8 cellular contexts compared by ENCODE assay signal in the genomic region with DNA sequence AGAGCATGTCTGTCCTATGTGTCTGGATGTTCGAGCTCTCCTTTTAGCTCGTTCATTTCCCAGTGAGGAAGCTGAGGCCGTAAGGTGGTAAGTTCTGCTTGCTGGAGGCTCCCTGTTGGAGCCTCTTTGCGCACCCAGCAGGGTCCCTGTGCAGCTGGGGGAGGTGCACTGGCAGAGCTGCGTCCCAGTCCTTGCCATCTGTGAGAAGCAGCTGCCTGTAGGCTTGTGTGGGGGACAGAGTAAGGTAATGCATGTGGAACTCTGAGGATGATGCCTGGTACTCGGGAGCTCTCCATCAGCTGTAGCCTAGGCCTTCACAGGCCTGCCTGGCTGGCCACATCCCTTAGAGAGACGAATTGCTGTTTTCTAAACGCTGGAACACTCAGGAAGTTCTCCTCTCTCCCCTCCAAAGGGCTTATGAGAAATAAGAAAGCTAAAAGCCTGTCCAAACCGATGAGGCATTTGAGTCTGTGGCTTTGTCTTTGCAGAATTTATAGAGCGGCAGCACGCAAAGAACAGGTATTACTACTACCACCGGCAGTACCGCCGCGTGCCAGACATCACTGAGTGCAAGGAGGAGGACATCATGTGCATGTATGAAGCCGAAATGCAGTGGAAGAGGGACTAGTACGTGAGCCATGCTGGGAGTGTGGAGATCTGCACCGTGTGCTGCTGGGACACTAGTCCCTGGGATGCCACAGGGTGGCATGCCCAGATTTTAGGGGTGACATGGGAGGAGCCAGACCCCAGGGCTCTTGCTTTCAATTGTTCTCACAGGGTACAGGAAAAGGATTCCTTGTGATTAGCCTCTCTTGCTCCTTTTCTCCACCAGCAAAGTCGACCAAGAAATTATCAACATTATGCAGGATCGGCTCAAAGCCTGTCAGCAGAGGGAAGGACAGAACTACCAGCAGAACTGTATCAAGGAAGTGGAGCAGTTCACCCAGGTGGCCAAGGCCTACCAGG. TPM values are rescaled to one million over a fixed set of nuclear protein-coding genes. Genes with fewer than 3 reads are reported as not detected.
DNase-seq lines count a peak whose midpoint lies in the region; ATAC-seq and TF ChIP-seq lines count a peak whose summit lies in the region.

No MANE protein-coding gene starts in this region.

- H3K9me3 ChIP-seq in IMR-90 (ENCODE audit: control insufficient read depth, insufficient read depth, low read length) (no peaks in the 10 kb centered on the region), osteoblast (ENCODE audit: low read depth, low read length) (no peaks in the 10 kb centered on the region), aorta (ENCODE audit: control insufficient read depth, low read length) (no peaks in the 10 kb centered on the region)

- DNase-seq in DMS 273 treated with DMSO at 0.1 percent for 48 hours (lab: John Stamatoyannopoulos, UW) (peak; percentile 95), IMR-90 (peak; percentile 50), choroid plexus epithelial cell (ENCODE audit: low read depth) (peak; percentile 45), osteoblast (ENCODE audit: insufficient read length, low spot score, missing footprints) (peak; percentile 75), A172 (ENCODE audit: low spot score) (no peak), aorta (no peak)

- ATAC-seq in IMR-90 (ENCODE audit: low read depth), result peak; percentile 1; the same call in 1 of the 2 replicates
- peak; percentile 33 for ATAC-seq in SK-N-SH treated with all-trans-retinoic acid at 6 μM for 48 hours
- no peak for ATAC-seq in HG02870 (IDR thresholded peaks at IDR 0.05; ENCODE audit: unreplicated experiment)
- ATAC-seq in aorta (ENCODE audit: low FRiP score), result no peak

- H3K4me1 ChIP-seq in IMR-90 (ENCODE audit: control insufficient read depth, insufficient read depth, low read length) (peaks cover 12% of the 10 kb centered on the region), osteoblast (ENCODE audit: insufficient read depth, low read length) (peaks cover 26% of the 10 kb centered on the region), aorta (ENCODE audit: control insufficient read depth in 1 of 2, insufficient read depth in 2 of 2, low read length in 2 of 2) (no peaks in the 10 kb centered on the region)

- H2AK9ac ChIP-seq in IMR-90 (replicated peaks; ENCODE audit: low read depth, low read length, poor library complexity), result peak overlapping the region; percentile 83

- intact Hi-C loops in IMR-90 (cut with micrococcal nuclease) (no loop called here), aorta (cut with DNase I) (no loop called here)

- no peak overlapping the region for H3K18ac ChIP-seq in IMR-90 (ENCODE audit: low read depth, low read length)

- H3K9me1 ChIP-seq in IMR-90 (ENCODE audit: insufficient read depth, low read length), result 0 out of 2 replicates have a peak, but pooled peaks cover 8% of the 10 kb centered on the region

- POLR2A ChIA-PET in IMR-90 (lab: Charles Lee; ENCODE audit: unreplicated experiment), result no interaction called here

- no peak overlapping the region for H4K91ac ChIP-seq in IMR-90 (ENCODE audit: insufficient read depth, low read depth, low read length)

- H3K4me3 ChIP-seq in IMR-90 (ENCODE audit: insufficient read depth, low read depth, low read length) (peak overlapping the region; percentile 0; the same call in 1 of the 2 replicates), choroid plexus epithelial cell (ENCODE audit: low read depth, low read length) (peak overlapping the region; percentile 92), osteoblast (ENCODE audit: insufficient read depth, low read length) (peak overlapping the region; percentile 93), aorta (ENCODE audit: low read length in 2 of 2) (no peak overlapping the region)

- no peak overlapping the region for H2BK120ac ChIP-seq in IMR-90 (ENCODE audit: low read depth, low read length)

- TF ChIP-seq RAD21 in IMR-90 (IDR thresholded peaks at IDR 0.05; ENCODE audit: low read length), result no peak

- no peak for TF ChIP-seq CTCF in IMR-90 (conservative IDR thresholded peaks at IDR 0.05; ENCODE audit: low read depth, low read length)
- no peak for TF ChIP-seq CTCF in choroid plexus epithelial cell (conservative IDR thresholded peaks at IDR 0.05; ENCODE audit: low read depth, low read length)
- TF ChIP-seq CTCF in osteoblast (IDR thresholded peaks at IDR 0.05; ENCODE audit: extremely low read depth, low read depth, low read length), result no peak

- H3K79me1 ChIP-seq in IMR-90 (ENCODE audit: low read depth in 1 of 2, low read length in 2 of 2), result peaks cover 3 to 44% of the 10 kb centered on the region in 2 experiments

- H3K36me3 ChIP-seq in IMR-90 (ENCODE audit: control insufficient read depth, insufficient read depth, low read length) (peaks cover 27% of the 10 kb centered on the region), osteoblast (ENCODE audit: insufficient read depth, low read length) (peaks cover 28% of the 10 kb centered on the region), aorta (ENCODE audit: control insufficient read depth in 1 of 2, insufficient read depth in 2 of 2, low read length in 1 of 2) (peaks cover 0 to 4% of the 10 kb centered on the region in 2 donors)

- H3K14ac ChIP-seq in IMR-90 (replicated peaks; ENCODE audit: low read depth, low read length), result no peak overlapping the region

- H3K56ac ChIP-seq in IMR-90 (ENCODE audit: extremely low read depth, insufficient read depth, low read length), result no peak overlapping the region

- H3K27ac ChIP-seq in IMR-90 (ENCODE audit: insufficient read depth, low read length) (no peak overlapping the region), osteoblast (ENCODE audit: low read depth, low read length) (no peak overlapping the region), aorta (ENCODE audit: low read depth in 1 of 2, low read length in 2 of 2) (no peak overlapping the region)

- WGBS in IMR-90 (ENCODE audit: extremely low coverage in 2 of 2, insufficient read length in 1 of 2), 2 experiments, result 54% methylated on average over 2 of the region's 20 CpGs; no CpG with 5 or more reads in 1 of the 2 experiments
- WGBS in aorta, 2 donors, result 61% methylated on average over 20 of the region's 20 CpGs

- H3K27me3 ChIP-seq in IMR-90 (ENCODE audit: control insufficient read depth, insufficient read depth, low read length) (no peaks in the 10 kb centered on the region), osteoblast (ENCODE audit: insufficient read depth, low read length) (no peaks in the 10 kb centered on the region), aorta (ENCODE audit: control insufficient read depth in 1 of 2, insufficient read depth in 2 of 2, low read length in 1 of 2) (peaks cover 0 to 2% of the 10 kb centered on the region in 2 donors)

- H3K9ac ChIP-seq in IMR-90 (ENCODE audit: low read depth, low read length), result peak overlapping the region; percentile 98

- H2BK15ac ChIP-seq in IMR-90 (ENCODE audit: low read depth, low read length), result no peak overlapping the region

- H2BK20ac ChIP-seq in IMR-90 (ENCODE audit: low read depth, low read length), result no peak overlapping the region

- dilution Hi-C loops in IMR-90 (cut with HindIII; ENCODE audit: low sequenced_read_pairs, unreplicated experiment), result no loop called here

- no peak overlapping the region for H3K4ac ChIP-seq in IMR-90 (ENCODE audit: low read depth, low read length)

- peak overlapping the region; percentile 80 for H3K23ac ChIP-seq in IMR-90 (ENCODE audit: low read depth, low read length)

- peak; percentile 64 for TF ChIP-seq POLR2A in IMR-90 (IDR thresholded peaks at IDR 0.05; ENCODE audit: low read depth, low read length)

- H2AK5ac ChIP-seq in IMR-90 (ENCODE audit: low read depth, low read length), result no peak overlapping the region

- H2BK5ac ChIP-seq in IMR-90 (ENCODE audit: low read depth, low read length, poor library complexity, severe bottlenecking), result no peak overlapping the region

- H2AFZ ChIP-seq in IMR-90 (replicated peaks; ENCODE audit: low read length, poor library complexity) (peak overlapping the region; percentile 63), osteoblast (ENCODE audit: low read length) (no peak overlapping the region)

- CTCF ChIA-PET in IMR-90 (lab: Yijun Ruan, JAX), result interaction anchor here (0.7 kb wide), 1 partner anchor 9 kb away, joined by 3 read pairs; no protein-coding TSS in a partner anchor

- peaks cover 54% of the 10 kb centered on the region for H3K79me2 ChIP-seq in osteoblast (ENCODE audit: insufficient read depth, low read length)

- H4K5ac ChIP-seq in IMR-90 (ENCODE audit: low read depth, low read length), result peak overlapping the region; percentile 24; the same call in 1 of the 2 replicates

- BruUV-seq in IMR-90 (replicated peaks; lab: Mats Ljungman, UMichigan), result no TSS peak

- in situ Hi-C loops in IMR-90 (cut with MboI; ENCODE audit: low sequenced_read_pairs), result no loop called here

- peak overlapping the region in 1 of 2 experiments; percentile 29; a peak in 1 of 4 replicates for H4K8ac ChIP-seq in IMR-90 (ENCODE audit: low read depth in 2 of 2, low read length in 2 of 2)

- H4K20me1 ChIP-seq in IMR-90 (ENCODE audit: insufficient read depth, low read length), result peaks cover 43% of the 10 kb centered on the region
- peaks cover 38% of the 10 kb centered on the region for H4K20me1 ChIP-seq in osteoblast (ENCODE audit: insufficient read depth, low read length)

- peak overlapping the region; percentile 94 for H3K4me2 ChIP-seq in IMR-90 (ENCODE audit: low read depth, low read length)
- H3K4me2 ChIP-seq in osteoblast (ENCODE audit: insufficient read depth, low read length), result peak overlapping the region; percentile 80

RNA-seq across cellular contexts. Expression of a gene that starts 1.6 kb away (rescaled TPM):
- total RNA-seq in IMR-90 (2012; rRNA removed) (189 and 194 TPM in 2 replicates), osteoblast (82.8 and 109 TPM in 2 replicates), aorta (10 to 100 TPM; 80.5 to 88.1 TPM)
- polyA plus RNA-seq in IMR-90 (2012; rRNA removed) (220 and 287 TPM in 2 replicates), aorta (100 to 1,000 TPM; 178 to 268 TPM)
- polyA plus RNA-seq in IMR-90 (2012; cell fraction: cytosol; rRNA removed), result 306 and 488 TPM in 2 replicates
- polyA plus RNA-seq in IMR-90 (2012; cell fraction: nucleus; rRNA removed; ENCODE audit: low replicate concordance), result 94.6 and 127 TPM in 2 replicates
- 367 and 415 TPM in 2 replicates for total RNA-seq in A172 (2014; rRNA removed; shearing (Covaris generic))

RNA-seq across cellular contexts. Expression of a gene that starts 3.7 kb away (rescaled TPM):
- total RNA-seq in IMR-90 (2012; rRNA removed) (2,703 and 2,852 TPM in 2 replicates), osteoblast (1,815 and 2,359 TPM in 2 replicates), aorta (1,000 to 10,000 TPM; 1,132 to 1,263 TPM)
- polyA plus RNA-seq in IMR-90 (2012; rRNA removed) (6,941 and 7,712 TPM in 2 replicates), aorta (1,000 to 10,000 TPM; 1,596 to 2,049 TPM)
- polyA plus RNA-seq in IMR-90 (2012; cell fraction: cytosol; rRNA removed), result 7,255 and 7,684 TPM in 2 replicates
- polyA plus RNA-seq in IMR-90 (2012; cell fraction: nucleus; rRNA removed; ENCODE audit: low replicate concordance), result 1,923 and 2,995 TPM in 2 replicates
- total RNA-seq in A172 (2014; rRNA removed; shearing (Covaris generic)), result 1,909 and 2,123 TPM in 2 replicates

RNA-seq across cellular contexts. Expression of a gene that starts 5.7 kb away (rescaled TPM):
- not detected in 2 replicates for total RNA-seq in IMR-90 (2012; rRNA removed)
- not detected in 2 replicates for polyA plus RNA-seq in IMR-90 (2012; rRNA removed)
- 0.06 TPM in 1 of 2 replicates, not detected in the other for polyA plus RNA-seq in IMR-90 (2012; cell fraction: cytosol; rRNA removed)
- polyA plus RNA-seq in IMR-90 (2012; cell fraction: nucleus; rRNA removed; ENCODE audit: low replicate concordance), result 0.54 and 0.58 TPM in 2 replicates
- total RNA-seq in osteoblast, result 0.36 TPM in 1 of 2 replicates, not detected in the other
- total RNA-seq in A172 (2014; rRNA removed; shearing (Covaris generic)), result 0.17 TPM in 1 of 2 replicates, not detected in the other
- total RNA-seq in aorta, result not detected
- polyA plus RNA-seq in aorta, result not detected

RNA-seq across cellular contexts. Expression of a gene that starts 6.5 kb away (rescaled TPM):
- total RNA-seq in IMR-90 (2012; rRNA removed), result not detected in 2 replicates
- not detected in 2 replicates for polyA plus RNA-seq in IMR-90 (2012; rRNA removed)
- 0.02 TPM in 1 of 2 replicates, not detected in the other for polyA plus RNA-seq in IMR-90 (2012; cell fraction: cytosol; rRNA removed)
- not detected in 2 replicates for polyA plus RNA-seq in IMR-90 (2012; cell fraction: nucleus; rRNA removed; ENCODE audit: low replicate concordance)
- not detected in 2 replicates for total RNA-seq in osteoblast
- total RNA-seq in A172 (2014; rRNA removed; shearing (Covaris generic)), result 0.67 TPM in 1 of 2 replicates, not detected in the other
- not detected for total RNA-seq in aorta
- not detected for polyA plus RNA-seq in aorta

RNA-seq across cellular contexts. Expression of a gene that starts 10.9 kb away (rescaled TPM):
- total RNA-seq in IMR-90 (2012; rRNA removed) (38.5 and 40.3 TPM in 2 replicates), osteoblast (22.4 and 26.1 TPM in 2 replicates), aorta (10 to 100 TPM; 16.1 to 19.8 TPM)
- polyA plus RNA-seq in IMR-90 (2012; rRNA removed) (60.8 and 61.5 TPM in 2 replicates), aorta (10 to 100 TPM; 14.9 to 85.5 TPM)
- polyA plus RNA-seq in IMR-90 (2012; cell fraction: cytosol; rRNA removed), result 48.5 and 64.1 TPM in 2 replicates
- polyA plus RNA-seq in IMR-90 (2012; cell fraction: nucleus; rRNA removed; ENCODE audit: low replicate concordance), result 85.7 and 258 TPM in 2 replicates
- 73.6 and 82.8 TPM in 2 replicates for total RNA-seq in A172 (2014; rRNA removed; shearing (Covaris generic))

Comparison
In these comparisons a context has a peak if more than half of its experiments do, and no peak if none do; other contexts are left out.
1. DNase-seq: peak in DMS 273 treated with DMSO at 0.1 percent for 48 hours (single experiment), IMR-90 (single experiment), choroid plexus epithelial cell (single experiment) and osteoblast (single experiment); none in A172 (single experiment) and aorta (0 of 2).
2. ATAC-seq: peak in IMR-90 (single experiment) and SK-N-SH treated with all-trans-retinoic acid at 6 μM for 48 hours (single experiment); none in HG02870 (single experiment) and aorta (single experiment).
3. H3K4me3 ChIP-seq: peak in IMR-90 (single experiment), choroid plexus epithelial cell (single experiment) and osteoblast (single experiment); none in aorta (0 of 2).